In genomic region chr1:155173478-155174333, GRCh38 we compare ENCODE assay signal across 8 cellular contexts. TPM values are rescaled to one million over a fixed set of nuclear protein-coding genes. Genes with fewer than 3 reads are reported as not detected.
DNase-seq lines count a peak whose midpoint lies in the region; ATAC-seq, FAIRE-seq and TF ChIP-seq lines count a peak whose summit lies in the region.

A gene with protein sequence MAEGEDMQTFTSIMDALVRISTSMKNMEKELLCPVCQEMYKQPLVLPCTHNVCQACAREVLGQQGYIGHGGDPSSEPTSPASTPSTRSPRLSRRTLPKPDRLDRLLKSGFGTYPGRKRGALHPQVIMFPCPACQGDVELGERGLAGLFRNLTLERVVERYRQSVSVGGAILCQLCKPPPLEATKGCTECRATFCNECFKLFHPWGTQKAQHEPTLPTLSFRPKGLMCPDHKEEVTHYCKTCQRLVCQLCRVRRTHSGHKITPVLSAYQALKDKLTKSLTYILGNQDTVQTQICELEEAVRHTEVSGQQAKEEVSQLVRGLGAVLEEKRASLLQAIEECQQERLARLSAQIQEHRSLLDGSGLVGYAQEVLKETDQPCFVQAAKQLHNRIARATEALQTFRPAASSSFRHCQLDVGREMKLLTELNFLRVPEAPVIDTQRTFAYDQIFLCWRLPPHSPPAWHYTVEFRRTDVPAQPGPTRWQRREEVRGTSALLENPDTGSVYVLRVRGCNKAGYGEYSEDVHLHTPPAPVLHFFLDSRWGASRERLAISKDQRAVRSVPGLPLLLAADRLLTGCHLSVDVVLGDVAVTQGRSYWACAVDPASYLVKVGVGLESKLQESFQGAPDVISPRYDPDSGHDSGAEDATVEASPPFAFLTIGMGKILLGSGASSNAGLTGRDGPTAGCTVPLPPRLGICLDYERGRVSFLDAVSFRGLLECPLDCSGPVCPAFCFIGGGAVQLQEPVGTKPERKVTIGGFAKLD (plus strand): TSS chr1:155173849. CDS start chr1:155173967, 118 bp downstream.

- H2BK5ac ChIP-seq in trophoblast cell (ENCODE audit: low read depth, low read length, poor library complexity), result peak within 1 kb of the TSS; percentile 29

- H3K4me1 Mint-ChIP-seq in glutamatergic neuron (ENCODE audit: low read depth, unreplicated experiment), result peaks cover 13% of the 10 kb centered on the region

- peak within 1 kb of the TSS; percentile 59 for H3K4ac ChIP-seq in trophoblast cell (ENCODE audit: low read depth, low read length)

- TF ChIP-seq CTCF in glutamatergic neuron (IDR thresholded peaks at IDR 0.05; ENCODE audit: partially characterized antibody, unreplicated experiment), result peak; percentile 63

- H3K27me3 ChIP-seq in trophoblast cell (ENCODE audit: insufficient read depth, low read length) (no peaks in the 10 kb centered on the region), aorta (ENCODE audit: control insufficient read depth in 1 of 2, insufficient read depth in 2 of 2, low read length in 1 of 2) (no peaks in the 10 kb centered on the region)

- H2AFZ ChIP-seq in trophoblast cell (ENCODE audit: insufficient read depth, low read length, poor library complexity), result peak within 1 kb of the TSS; percentile 56

- peaks cover 17% of the 10 kb centered on the region for H3K27me3 Mint-ChIP-seq in glutamatergic neuron (ENCODE audit: unreplicated experiment)

- H3K4me3 Mint-ChIP-seq in glutamatergic neuron (ENCODE audit: unreplicated experiment), result peak within 1 kb of the TSS; percentile 93

- ATAC-seq in activated naive CD4-positive, alpha-beta T cell treated with anti-CD3 and anti-CD28 coated beads, Interleukin-2, amount 50 U/mL, for 72 hours, result peak; percentile 45 to 66
- ATAC-seq in aorta (ENCODE audit: low FRiP score) (no peak), GM21576 (IDR thresholded peaks at IDR 0.05; ENCODE audit: unreplicated experiment) (no peak)

- H3K9me3 Mint-ChIP-seq in activated naive CD4-positive, alpha-beta T cell treated with anti-CD3 and anti-CD28 coated beads, Interleukin-2, amount 50 U/mL, for 72 hours, result no peaks in the 10 kb centered on the region
- peaks cover 15% of the 10 kb centered on the region for H3K9me3 Mint-ChIP-seq in glutamatergic neuron (ENCODE audit: unreplicated experiment)

- H2BK120ac ChIP-seq in trophoblast cell (ENCODE audit: insufficient read depth, low read length, poor library complexity), result peak within 1 kb of the TSS; percentile 20

- no peak within 1 kb of the TSS for H2BK12ac ChIP-seq in trophoblast cell (ENCODE audit: low read length)

- H4K91ac ChIP-seq in trophoblast cell (ENCODE audit: low read depth, low read length), result peak within 1 kb of the TSS; percentile 72

- no CpG with 5 or more reads among the region's 38 CpGs for WGBS in trophoblast cell (ENCODE audit: extremely low coverage, insufficient coverage, insufficient read length)
- 0 to 1% methylated on average over 36 to 38 of the region's 38 CpGs for WGBS in aorta, 2 donors

- FAIRE-seq in HTR-8/SVneo (lab: Jason Lieb, UNC), result no peak

- H4K12ac ChIP-seq in trophoblast cell (ENCODE audit: low read depth, low read length), result peak within 1 kb of the TSS; percentile 71

- H3K9me3 ChIP-seq in trophoblast cell (ENCODE audit: insufficient read depth, low read depth, low read length) (no peaks in the 10 kb centered on the region), aorta (ENCODE audit: control insufficient read depth, low read length) (no peaks in the 10 kb centered on the region)

- H3K36me3 ChIP-seq in trophoblast cell (ENCODE audit: control insufficient read depth in 1 of 2, insufficient read depth in 2 of 2, low read length in 2 of 2) (peaks cover 8 to 14% of the 10 kb centered on the region in 2 experiments), aorta (ENCODE audit: control insufficient read depth in 1 of 2, insufficient read depth in 2 of 2, low read length in 1 of 2) (peaks cover 0 to 3% of the 10 kb centered on the region in 2 donors)

- H3K14ac ChIP-seq in trophoblast cell (ENCODE audit: low read length), result peak within 1 kb of the TSS; percentile 47

- H3K79me1 ChIP-seq in trophoblast cell (ENCODE audit: low read length), result peaks cover 5% of the 10 kb centered on the region

- peak within 1 kb of the TSS; percentile 30 for H3K18ac ChIP-seq in trophoblast cell (ENCODE audit: low read length)

- peak within 1 kb of the TSS; percentile 99 to 100 for H3K27ac Mint-ChIP-seq in activated naive CD4-positive, alpha-beta T cell treated with anti-CD3 and anti-CD28 coated beads, Interleukin-2, amount 50 U/mL, for 72 hours
- peak within 1 kb of the TSS; percentile 94 for H3K27ac Mint-ChIP-seq in glutamatergic neuron (ENCODE audit: unreplicated experiment)

- H3K4me2 ChIP-seq in trophoblast cell (ENCODE audit: low read length), result peak within 1 kb of the TSS; percentile 67

- H3K36me3 Mint-ChIP-seq in activated naive CD4-positive, alpha-beta T cell treated with anti-CD3 and anti-CD28 coated beads, Interleukin-2, amount 50 U/mL, for 72 hours, result peaks cover 17 to 20% of the 10 kb centered on the region in 2 donors
- H3K36me3 Mint-ChIP-seq in glutamatergic neuron (ENCODE audit: unreplicated experiment), result peaks cover 5% of the 10 kb centered on the region

- peak within 1 kb of the TSS; percentile 92 for H3K9ac ChIP-seq in trophoblast cell (ENCODE audit: low read length)

- DNase-seq in COLO668 (lab: John Stamatoyannopoulos, UW; ENCODE audit: unreplicated experiment) (peak; percentile 88), HTR-8/SVneo (ENCODE audit: insufficient read length, low spot score) (peak; percentile 62), RPMI7951 (ENCODE audit: low read depth) (peak; percentile 51), glutamatergic neuron (peak; percentile 73), trophoblast cell (no peak), aorta (peak; percentile 67 to 79)
- DNase-seq in activated naive CD4-positive, alpha-beta T cell treated with anti-CD3 and anti-CD28 coated beads, Interleukin-2, amount 50 U/mL, for 72 hours (ENCODE audit: low spot score in 2 of 2), result peak; percentile 73 to 74

- H3K79me2 ChIP-seq in trophoblast cell (ENCODE audit: control insufficient read depth, insufficient read depth, low read length, poor library complexity), result peaks cover 5% of the 10 kb centered on the region

- H4K8ac ChIP-seq in trophoblast cell (ENCODE audit: low read depth, low read length), result peak within 1 kb of the TSS; percentile 75

- H3K4me1 ChIP-seq in trophoblast cell (ENCODE audit: control insufficient read depth in 1 of 2, insufficient read depth in 2 of 2, low read length in 2 of 2) (peaks cover 9 to 16% of the 10 kb centered on the region in 2 experiments), aorta (ENCODE audit: control insufficient read depth in 1 of 2, insufficient read depth in 2 of 2, low read length in 2 of 2) (no peaks in the 10 kb centered on the region)

- no peak within 1 kb of the TSS for H3K23ac ChIP-seq in trophoblast cell (ENCODE audit: low read length)

- intact Hi-C loops in aorta (cut with DNase I), result no loop called here

- H3K4me3 ChIP-seq in trophoblast cell (ENCODE audit: low read depth, low read length), result peak within 1 kb of the TSS; percentile 87
- peak within 1 kb of the TSS; percentile 68 to 86 for H3K4me3 ChIP-seq in aorta (ENCODE audit: low read length in 2 of 2)

- H2AK5ac ChIP-seq in trophoblast cell (ENCODE audit: low read length), result no peak within 1 kb of the TSS

- H3K27ac ChIP-seq in trophoblast cell (ENCODE audit: low read depth, low read length) (peak within 1 kb of the TSS; percentile 52), aorta (ENCODE audit: low read depth in 1 of 2, low read length in 2 of 2) (peak within 1 kb of the TSS in 1 of 2 donors; percentile 71)

RNA-seq across cellular contexts. Expression of the gene that starts here (rescaled TPM):
- 2.3 and 2.9 TPM in 2 replicates for total RNA-seq in RPMI7951 (2014; rRNA removed; shearing (Covaris generic))
- 10 to 100 TPM in 1 of 2 donors, 1 to 10 TPM in 1; 6.8 to 15.2 TPM for total RNA-seq in activated naive CD4-positive, alpha-beta T cell treated with anti-CD3 and anti-CD28 coated beads, Interleukin-2, amount 50 U/mL, for 72 hours
- total RNA-seq in glutamatergic neuron (ENCODE audit: unreplicated experiment) (30.4 TPM), aorta (1 to 10 TPM; 1.6 to 3.4 TPM)
- 0.81 and 0.85 TPM in 2 replicates for polyA plus RNA-seq in trophoblast cell (2013)
- 1 to 10 TPM in 1 of 2 donors, under 1 TPM in 1; 0.50 to 2.1 TPM for polyA plus RNA-seq in aorta

Comparison
In these comparisons a context has a peak if more than half of its experiments do, and no peak if none do; other contexts are left out.
1. DNase-seq: peak in COLO668 (single experiment), HTR-8/SVneo (single experiment), RPMI7951 (single experiment), activated naive CD4-positive, alpha-beta T cell treated with anti-CD3 and anti-CD28 coated beads, Interleukin-2, amount 50 U/mL, for 72 hours (2 of 2), glutamatergic neuron (single experiment) and aorta (2 of 2); none in trophoblast cell (0 of 2).
2. ATAC-seq: peak in activated naive CD4-positive, alpha-beta T cell treated with anti-CD3 and anti-CD28 coated beads, Interleukin-2, amount 50 U/mL, for 72 hours (2 of 2); none in aorta (single experiment) and GM21576 (single experiment).